Comparison of ENCODE assay signal across 26 cellular contexts in genomic region chr3:7188551-7188950, GRCh38.
DNase-seq lines count a peak whose midpoint lies in the region; FAIRE-seq and TF ChIP-seq lines count a peak whose summit lies in the region.
"Had no signal": no experiment of that assay in that cellular context is flagged by ENCODE, and none has a peak within 500 bp of the region (broad histone marks: within the 10 kb centered on the region; RNA-seq: fewer than 3 reads in every experiment).

No MANE protein-coding gene starts in this region.

- H3K27me3 ChIP-seq in breast epithelium (no peaks in the 10 kb centered on the region), bronchial epithelial cell (ENCODE audit: control insufficient read depth, insufficient read depth, low read length) (no peaks in the 10 kb centered on the region), kidney epithelial cell (ENCODE audit: control insufficient read depth, insufficient read depth, low read length) (no peaks in the 10 kb centered on the region)
- H3K27me3 ChIP-seq: BE2C, MG63 had no signal

- BruUV-seq in MCF 10A (replicated peaks; lab: Mats Ljungman, UMichigan): no TSS peak

- peaks cover 6% of the 10 kb centered on the region for H3K4me1 Mint-ChIP-seq in MCF 10A (ENCODE audit: insufficient read depth, unreplicated experiment)
- H3K4me1 Mint-ChIP-seq: CD14-positive monocyte; CD8-positive, alpha-beta memory T cell; GM23338; H9 had no signal

- no peaks in the 10 kb centered on the region for H3K27me3 Mint-ChIP-seq in MCF 10A (ENCODE audit: insufficient read depth, unreplicated experiment)
- H3K27me3 Mint-ChIP-seq: CD8-positive, alpha-beta memory T cell had no signal

- DNase-seq in MCF 10A (ENCODE audit: unreplicated experiment) (peak; percentile 30), breast epithelium (ENCODE audit: low spot score in 2 of 2) (no peak), bronchial epithelial cell (ENCODE audit: low read depth) (peak; percentile 47), kidney epithelial cell (ENCODE audit: low read depth) (peak; percentile 69), SK-N-DZ (ENCODE audit: low spot score) (no peak), germinal center (ENCODE audit: low spot score) (no peak), NCI-H510A treated with DMSO at 0.1 percent for 48 hours (lab: John Stamatoyannopoulos, UW) (no peak)
- DNase-seq in activated naive CD4-positive, alpha-beta T cell treated with anti-CD3 and anti-CD28 coated beads, Interleukin-2, amount 50 U/mL, for 16 hours: no peak
- DNase-seq: BE2C; Calu3; CD8-positive, alpha-beta memory T cell; H9; KBM-7; MG63; NCI-H1048; NCI-H1417; NCI-H1694; NCI-H2029 treated with DMSO at 0.1 percent for 48 hours; NCI-H446 treated with DMSO at 0.1 percent for 48 hours; NCI-H526 treated with DMSO at 0.1 percent for 48 hours; SHP77 treated with DMSO at 0.1 percent for 48 hours had no signal

- H3K4me1 ChIP-seq in breast epithelium: no peaks in the 10 kb centered on the region
- H3K4me1 ChIP-seq: BE2C had no signal

- no peak overlapping the region for H3K27ac ChIP-seq in breast epithelium
- H3K27ac ChIP-seq: 22Rv1, SK-N-MC had no signal

- no peak for TF ChIP-seq POLR2A in breast epithelium (IDR thresholded peaks at IDR 0.05)

- TF ChIP-seq CTCF in MCF 10A (IDR thresholded peaks at IDR 0.05; ENCODE audit: unreplicated experiment) (no peak), breast epithelium (IDR thresholded peaks at IDR 0.05) (no peak), bronchial epithelial cell (IDR thresholded peaks at IDR 0.05; ENCODE audit: insufficient read depth, low read length, severe bottlenecking) (no peak), kidney epithelial cell (IDR thresholded peaks at IDR 0.05; ENCODE audit: insufficient read depth, low read length, poor library complexity, severe bottlenecking) (no peak)

- POLR2A ChIA-PET in MCF 10A (lab: Yijun Ruan, JAX): no interaction called here

- no peak for FAIRE-seq in bronchial epithelial cell (lab: Jason Lieb, UNC)
- FAIRE-seq: GM18507 had no signal

- no peak overlapping the region for H3K27ac Mint-ChIP-seq in MCF 10A (ENCODE audit: low read depth, unreplicated experiment)
- H3K27ac Mint-ChIP-seq: CD14-positive monocyte; CD8-positive, alpha-beta memory T cell; GM23338; H9 had no signal

- intact Hi-C loops in MCF 10A (cut with micrococcal nuclease): no loop called here
- intact Hi-C loops in breast epithelium (cut with DNase I; ENCODE audit: low total_unique reads): no loop called here

- no peak overlapping the region for H3K4me3 Mint-ChIP-seq in MCF 10A (ENCODE audit: unreplicated experiment)
- H3K4me3 Mint-ChIP-seq: CD14-positive monocyte; CD8-positive, alpha-beta memory T cell; GM23338; H9 had no signal

- H3K4me3 ChIP-seq in breast epithelium (no peak overlapping the region), bronchial epithelial cell (ENCODE audit: low read depth, low read length) (no peak overlapping the region), kidney epithelial cell (ENCODE audit: low read depth, low read length) (no peak overlapping the region)
- H3K4me3 ChIP-seq: GM23338, MG63, SK-N-MC had no signal

- no peaks in the 10 kb centered on the region for H3K36me3 ChIP-seq in breast epithelium
- no peaks in the 10 kb centered on the region for H3K36me3 ChIP-seq in bronchial epithelial cell (ENCODE audit: control insufficient read depth, insufficient read depth, low read length)
- H3K36me3 ChIP-seq in kidney epithelial cell (ENCODE audit: control insufficient read depth, insufficient read depth, low read length): no peaks in the 10 kb centered on the region
- H3K36me3 ChIP-seq: BE2C, MG63 had no signal

- CTCF ChIA-PET in MCF 10A (lab: Yijun Ruan, JAX): interaction anchor here (0.6 to 1.3 kb wide), 2 partner anchors 44 to 334 kb away, joined by 3 to 4 read pairs; no protein-coding TSS in a partner anchor

- H3K9me3 ChIP-seq in breast epithelium: no peaks in the 10 kb centered on the region
- H3K9me3 ChIP-seq: BE2C, MG63 had no signal

- no peaks in the 10 kb centered on the region for H3K9me3 Mint-ChIP-seq in MCF 10A (ENCODE audit: unreplicated experiment)
- H3K9me3 Mint-ChIP-seq: H9 had no signal

- H3K36me3 Mint-ChIP-seq in MCF 10A (ENCODE audit: insufficient read depth, unreplicated experiment): no peaks in the 10 kb centered on the region
- H3K36me3 Mint-ChIP-seq: CD14-positive monocyte; CD8-positive, alpha-beta memory T cell had no signal

Comparison
In these comparisons a context has a peak if more than half of its experiments do, and no peak if none do; other contexts are left out.
1. DNase-seq: peak in MCF 10A (single experiment), bronchial epithelial cell (single experiment) and kidney epithelial cell (single experiment); none in breast epithelium (0 of 2), SK-N-DZ (single experiment), germinal center (single experiment), NCI-H510A treated with DMSO at 0.1 percent for 48 hours (single experiment) and activated naive CD4-positive, alpha-beta T cell treated with anti-CD3 and anti-CD28 coated beads, Interleukin-2, amount 50 U/mL, for 16 hours (single experiment).